24 cellular contexts compared by ENCODE assay signal in genomic region chr6:45498620-45499019, GRCh38.
DNase-seq lines count a peak whose midpoint lies in the region; ATAC-seq, FAIRE-seq and TF ChIP-seq lines count a peak whose summit lies in the region.
"Had no signal": no experiment of that assay in that cellular context is flagged by ENCODE, and none has a peak within 500 bp of the region (broad histone marks: within the 10 kb centered on the region; RNA-seq: fewer than 3 reads in every experiment).

No MANE protein-coding gene starts in this region.

- H3K27ac Mint-ChIP-seq in T-helper 2 cell treated with Interferon-gamma antibody and Interleukin-4, amounts not matched to agents 5 μg/mL and 100 μg/mL, for 36 hours: peak overlapping the region; percentile 60
- H3K27ac Mint-ChIP-seq in stimulated activated effector memory CD8-positive, alpha-beta T cell treated with anti-CD3 and anti-CD28 coated beads, Interleukin-12 subunit alpha, Interleukin-12 subunit beta, amount 100 ng/mL, for 72 hours: peak overlapping the region; percentile 15
- H3K27ac Mint-ChIP-seq: GM23338, H9 had no signal

- no peaks in the 10 kb centered on the region for H3K27me3 Mint-ChIP-seq in T-helper 2 cell treated with Interferon-gamma antibody and Interleukin-4, amounts not matched to agents 5 μg/mL and 100 μg/mL, for 36 hours (ENCODE audit: low read depth)

- no peak for DNase-seq in T-helper 2 cell treated with Interferon-gamma antibody and Interleukin-4, amounts not matched to agents 5 μg/mL and 100 μg/mL, for 36 hours (ENCODE audit: low spot score)
- no peak for DNase-seq in T-helper 2 cell
- DNase-seq in DND-41: no peak
- no peak for DNase-seq in bronchial epithelial cell (ENCODE audit: low read depth)
- no peak for DNase-seq in stimulated activated effector memory CD8-positive, alpha-beta T cell treated with anti-CD3 and anti-CD28 coated beads, Interleukin-12 subunit alpha, Interleukin-12 subunit beta, amount 100 ng/mL, for 72 hours (ENCODE audit: low spot score in 2 of 2)
- DNase-seq in RCC 7860 (ENCODE audit: low spot score): no peak
- DNase-seq: BE2C, H9, KBM-7, NCI-H1048, NCI-H1417, NCI-H1694, NCI-H2029 treated with DMSO at 0.1 percent for 48 hours, NCI-H2227 treated with DMSO at 0.1 percent for 48 hours, NCI-H526 treated with DMSO at 0.1 percent for 48 hours, PC-9, Right ventricle myocardium superior, RPMI8226 had no signal

- H3K4me3 ChIP-seq in DND-41 (ENCODE audit: low read depth in 1 of 2, low read length in 2 of 2) (no peak overlapping the region), bronchial epithelial cell (ENCODE audit: low read depth, low read length) (no peak overlapping the region)
- H3K4me3 ChIP-seq: GM23338, PC-9, SJSA1 had no signal

- peaks cover 52% of the 10 kb centered on the region for H3K4me1 ChIP-seq in DND-41 (ENCODE audit: insufficient read depth, low read length)
- H3K4me1 ChIP-seq: BE2C had no signal

- no peaks in the 10 kb centered on the region for H3K9me3 Mint-ChIP-seq in T-helper 2 cell treated with Interferon-gamma antibody and Interleukin-4, amounts not matched to agents 5 μg/mL and 100 μg/mL, for 36 hours
- no peaks in the 10 kb centered on the region for H3K9me3 Mint-ChIP-seq in stimulated activated effector memory CD8-positive, alpha-beta T cell treated with anti-CD3 and anti-CD28 coated beads, Interleukin-12 subunit alpha, Interleukin-12 subunit beta, amount 100 ng/mL, for 72 hours
- H3K9me3 Mint-ChIP-seq: CD14-positive monocyte, GM23338, H9 had no signal

- H3K4me3 Mint-ChIP-seq in T-helper 2 cell treated with Interferon-gamma antibody and Interleukin-4, amounts not matched to agents 5 μg/mL and 100 μg/mL, for 36 hours: no peak overlapping the region
- H3K4me3 Mint-ChIP-seq in stimulated activated effector memory CD8-positive, alpha-beta T cell treated with anti-CD3 and anti-CD28 coated beads, Interleukin-12 subunit alpha, Interleukin-12 subunit beta, amount 100 ng/mL, for 72 hours: no peak overlapping the region
- H3K4me3 Mint-ChIP-seq: CD14-positive monocyte, GM23338, H9 had no signal

- no peaks in the 10 kb centered on the region for H3K79me2 ChIP-seq in DND-41 (ENCODE audit: insufficient read depth, low read length)

- no peak overlapping the region for H2AFZ ChIP-seq in DND-41 (ENCODE audit: low read depth, low read length)
- H2AFZ ChIP-seq: GM23338, PC-9 had no signal

- H3K9me3 ChIP-seq in DND-41 (ENCODE audit: insufficient read depth, low read length, severe bottlenecking): no peaks in the 10 kb centered on the region
- H3K9me3 ChIP-seq: BE2C, SJSA1 had no signal

- H3K27me3 ChIP-seq in DND-41 (ENCODE audit: insufficient read depth, low read length, poor library complexity) (no peaks in the 10 kb centered on the region), bronchial epithelial cell (ENCODE audit: control insufficient read depth, insufficient read depth, low read length) (no peaks in the 10 kb centered on the region)
- H3K27me3 ChIP-seq: BE2C, SJSA1 had no signal

- peaks cover 72% of the 10 kb centered on the region for H3K4me1 Mint-ChIP-seq in T-helper 2 cell treated with Interferon-gamma antibody and Interleukin-4, amounts not matched to agents 5 μg/mL and 100 μg/mL, for 36 hours (ENCODE audit: low read depth)
- H3K4me1 Mint-ChIP-seq in stimulated activated effector memory CD8-positive, alpha-beta T cell treated with anti-CD3 and anti-CD28 coated beads, Interleukin-12 subunit alpha, Interleukin-12 subunit beta, amount 100 ng/mL, for 72 hours: peaks cover 72% of the 10 kb centered on the region

- H3K27ac ChIP-seq in DND-41 (ENCODE audit: low read length): peak overlapping the region; percentile 42; the same call in 1 of the 2 replicates
- H3K27ac ChIP-seq: 22Rv1, PC-9, SJSA1 had no signal

- no peak overlapping the region for H3K9ac ChIP-seq in DND-41 (ENCODE audit: low read depth, low read length)

- no peak overlapping the region for H3K4me2 ChIP-seq in DND-41 (ENCODE audit: insufficient read depth, low read length)
- H3K4me2 ChIP-seq: GM23338, PC-9 had no signal

- no peak for ATAC-seq in DND-41 (ENCODE audit: insufficient read depth, low read depth)
- ATAC-seq in stimulated activated effector memory CD8-positive, alpha-beta T cell treated with anti-CD3 and anti-CD28 coated beads, Interleukin-12 subunit alpha, Interleukin-12 subunit beta, amount 100 ng/mL, for 72 hours: no peak
- ATAC-seq in HG03520 (IDR thresholded peaks at IDR 0.05; ENCODE audit: unreplicated experiment): no peak
- ATAC-seq: GM23338 had no signal

- no peaks in the 10 kb centered on the region for H4K20me1 ChIP-seq in DND-41 (ENCODE audit: insufficient read depth, low read length)

- peaks cover 34% of the 10 kb centered on the region; the same call in 1 of the 2 replicates for H3K36me3 ChIP-seq in DND-41 (ENCODE audit: insufficient read depth, low read length)
- no peaks in the 10 kb centered on the region for H3K36me3 ChIP-seq in bronchial epithelial cell (ENCODE audit: control insufficient read depth, insufficient read depth, low read length)
- H3K36me3 ChIP-seq: BE2C had no signal

- no peak for TF ChIP-seq CTCF in DND-41 (IDR thresholded peaks at IDR 0.05; ENCODE audit: borderline replicate concordance, extremely low read depth, low read length, poor library complexity, severe bottlenecking)
- no peak for TF ChIP-seq CTCF in bronchial epithelial cell (IDR thresholded peaks at IDR 0.05; ENCODE audit: insufficient read depth, low read length, severe bottlenecking)

- FAIRE-seq in bronchial epithelial cell (lab: Jason Lieb, UNC) (peak; percentile 36), RCC 7860 (lab: Jason Lieb, UNC) (no peak)
- FAIRE-seq: D721Med had no signal

- peaks cover 68% of the 10 kb centered on the region for H3K36me3 Mint-ChIP-seq in T-helper 2 cell treated with Interferon-gamma antibody and Interleukin-4, amounts not matched to agents 5 μg/mL and 100 μg/mL, for 36 hours (ENCODE audit: low read depth)
- peaks cover 79% of the 10 kb centered on the region for H3K36me3 Mint-ChIP-seq in stimulated activated effector memory CD8-positive, alpha-beta T cell treated with anti-CD3 and anti-CD28 coated beads, Interleukin-12 subunit alpha, Interleukin-12 subunit beta, amount 100 ng/mL, for 72 hours
